31 cellular contexts compared by ENCODE assay signal in genomic region chr5:106267256-106267655, GRCh38.
"Had no signal": no experiment of that assay in that cellular context is flagged by ENCODE, and none has a peak within 500 bp of the region (broad histone marks: within the 10 kb centered on the region; RNA-seq: fewer than 3 reads in every experiment).

No MANE protein-coding gene starts in this region.

- DNase-seq: natural killer cell; occipital lobe; ovary; posterior cingulate gyrus; psoas muscle; right cardiac atrium; spleen; stimulated activated CD4-positive, alpha-beta T cell treated with anti-CD3 and anti-CD28 coated beads, Interleukin-12 subunit alpha, Interleukin-12 subunit beta, amount 100 ng/mL, for 4 hours; stimulated activated CD4-positive, alpha-beta T cell treated with anti-CD3 and anti-CD28 coated beads, Interleukin-1b, Interleukin-23, amount 100 ng/mL, for 48 hours; stimulated activated CD4-positive, alpha-beta T cell treated with anti-CD3 and anti-CD28 coated beads, Interleukin-4, amount 100 ng/mL, for 1 hour; stimulated activated CD4-positive, alpha-beta T cell treated with anti-CD3 and anti-CD28 coated beads, Interleukin-4, amount 100 ng/mL, for 4 hours; stimulated activated CD8-positive, alpha-beta memory T cell treated with anti-CD3 and anti-CD28 coated beads, Interleukin-4, amount 100 ng/mL, for 48 hours; stimulated activated naive CD4-positive, alpha-beta T cell; stimulated activated naive CD8-positive, alpha-beta T cell treated with anti-CD3 and anti-CD28 coated beads, Interleukin-15, amount 100 ng/mL, for 72 hours; stimulated activated naive CD8-positive, alpha-beta T cell treated with anti-CD3 and anti-CD28 coated beads, Interleukin-15, Interleukin-2, amounts not matched to agents 100 U/mL and 50 U/mL, for 24 hours; substantia nigra; testis; tibial artery; transverse colon; upper lobe of right lung; uterus had no signal

- H3K4me3 ChIP-seq: neural progenitor cell, ovary, psoas muscle, skin epidermis, smooth muscle cell, spleen, suprapubic skin, testis, tibial artery, transverse colon, upper lobe of right lung, uterus had no signal

- H3K27ac ChIP-seq: neural progenitor cell, ovary, parathyroid adenoma, psoas muscle, skin epidermis, spleen, suprapubic skin, testis, tibial artery, transverse colon, upper lobe of right lung, uterus had no signal

- H3K9me3 Mint-ChIP-seq: nephron, neural progenitor cell had no signal

- H3K79me2 ChIP-seq: parathyroid adenoma had no signal

- H3K9ac ChIP-seq: neural progenitor cell, parathyroid adenoma had no signal

- H3K4me1 ChIP-seq: neural progenitor cell, parathyroid adenoma, spleen, suprapubic skin, testis, tibial artery, transverse colon, upper lobe of right lung, uterus had no signal

- H3K4me1 Mint-ChIP-seq: natural killer cell; nephron; neural progenitor cell; stimulated activated memory B cell treated with anti-CD40 and anti-IgM and Interleukin-4, amounts not matched to agents 10 μg/mL and 1 μg/mL and 100 μg/mL, for 72 hours; stimulated activated naive CD8-positive, alpha-beta T cell treated with anti-CD3 and anti-CD28 coated beads, Interleukin-15, amount 100 ng/mL, for 72 hours had no signal

- H3K27me3 Mint-ChIP-seq: progenitor cell of endocrine pancreas; stimulated activated memory B cell treated with anti-CD40 and anti-IgM and Interleukin-4, amounts not matched to agents 10 μg/mL and 1 μg/mL and 100 μg/mL, for 72 hours; stimulated activated naive CD8-positive, alpha-beta T cell treated with anti-CD3 and anti-CD28 coated beads, Interleukin-15, amount 100 ng/mL, for 72 hours; type B pancreatic cell had no signal

- H3K36me3 ChIP-seq: neural progenitor cell, ovary, spleen, suprapubic skin, tibial artery, transverse colon, upper lobe of right lung, uterus had no signal

- H2AFZ ChIP-seq: neural progenitor cell, parathyroid adenoma had no signal

- H3K27ac Mint-ChIP-seq: natural killer cell; nephron; neural progenitor cell; progenitor cell of endocrine pancreas; stimulated activated memory B cell treated with anti-CD40 and anti-IgM and Interleukin-4, amounts not matched to agents 10 μg/mL and 1 μg/mL and 100 μg/mL, for 72 hours; stimulated activated naive CD8-positive, alpha-beta T cell treated with anti-CD3 and anti-CD28 coated beads, Interleukin-15, amount 100 ng/mL, for 72 hours; type B pancreatic cell had no signal

- H3K4me3 Mint-ChIP-seq: natural killer cell; nephron; neural progenitor cell; stimulated activated memory B cell treated with anti-CD40 and anti-IgM and Interleukin-4, amounts not matched to agents 10 μg/mL and 1 μg/mL and 100 μg/mL, for 72 hours; stimulated activated naive CD8-positive, alpha-beta T cell treated with anti-CD3 and anti-CD28 coated beads, Interleukin-15, amount 100 ng/mL, for 72 hours; type B pancreatic cell had no signal

- H3K36me3 Mint-ChIP-seq: natural killer cell; neural progenitor cell; stimulated activated memory B cell treated with anti-CD40 and anti-IgM and Interleukin-4, amounts not matched to agents 10 μg/mL and 1 μg/mL and 100 μg/mL, for 72 hours; type B pancreatic cell had no signal

- H3K4me2 ChIP-seq: neural progenitor cell, smooth muscle cell had no signal

- H3K9me3 ChIP-seq: ovary, psoas muscle, spleen, suprapubic skin, testis, tibial artery, transverse colon, upper lobe of right lung, uterus had no signal

- H3K27me3 ChIP-seq: neural progenitor cell, ovary, spleen, suprapubic skin, testis, tibial artery, transverse colon, upper lobe of right lung, uterus had no signal

- ATAC-seq: natural killer cell; psoas muscle; right cardiac atrium; sciatic nerve; stimulated activated memory B cell treated with anti-CD40 and anti-IgM and Interleukin-4, amounts not matched to agents 10 μg/mL and 1 μg/mL and 100 μg/mL, for 72 hours; stimulated activated naive CD8-positive, alpha-beta T cell treated with anti-CD3 and anti-CD28 coated beads, Interleukin-15, amount 100 ng/mL, for 72 hours; stimulated activated naive CD8-positive, alpha-beta T cell treated with anti-CD3 and anti-CD28 coated beads, Interleukin-15, Interleukin-2, amounts not matched to agents 100 U/mL and 50 U/mL, for 24 hours; upper lobe of right lung had no signal
